Comparison of ENCODE assay signal across 11 cellular contexts in genomic region chr11:69912911-69913451, GRCh38.
A peak's percentile ranks its signal among the peaks of the same experiment; 100 is the strongest.
DNase-seq lines count a peak whose midpoint lies in the region; ATAC-seq and TF ChIP-seq lines count a peak whose summit lies in the region.
"Had no signal": no experiment of that assay in that cellular context is flagged by ENCODE, and none has a peak within 500 bp of the region (broad histone marks: within the 10 kb centered on the region; RNA-seq: fewer than 3 reads in every experiment).

No MANE protein-coding gene starts in this region.

- peak; percentile 47 for DNase-seq in cardiac septum (ENCODE audit: low spot score)
- DNase-seq in Right ventricle myocardium inferior (ENCODE audit: missing footprints): no peak
- DNase-seq in left ventricle myocardium inferior: no peak
- no peak for DNase-seq in 8988T
- DNase-seq in stimulated activated CD4-positive, alpha-beta T cell treated with anti-CD3 and anti-CD28 coated beads, Interleukin-2, amount 100 ng/mL, for 48 hours: no peak
- no peak for DNase-seq in NCI-H774 (lab: John Stamatoyannopoulos, UW)
- no peak for DNase-seq in NCI-H2171 treated with DMSO at 0.1 percent for 48 hours (lab: John Stamatoyannopoulos, UW)
- DNase-seq: GF-D8, occipital lobe had no signal

- no peak overlapping the region for H3K27ac ChIP-seq in SU-DHL-6 (ENCODE audit: low read depth, low read length)
- H3K27ac ChIP-seq in left ventricle myocardium inferior (replicated peaks): no peak overlapping the region
- H3K27ac ChIP-seq: dorsolateral prefrontal cortex had no signal

- H3K36me3 ChIP-seq in SU-DHL-6 (ENCODE audit: low read length) (no peaks in the 10 kb centered on the region), left ventricle myocardium inferior (no peaks in the 10 kb centered on the region)

- H3K27me3 ChIP-seq in SU-DHL-6 (ENCODE audit: low read length) (no peaks in the 10 kb centered on the region), left ventricle myocardium inferior (ENCODE audit: low read depth) (peaks cover 36% of the 10 kb centered on the region)

- H3K9me3 ChIP-seq in SU-DHL-6 (ENCODE audit: insufficient read depth, low read length) (no peaks in the 10 kb centered on the region), left ventricle myocardium inferior (replicated peaks) (peaks cover 4% of the 10 kb centered on the region)

- TF ChIP-seq CTCF in SU-DHL-6 (IDR thresholded peaks at IDR 0.05; ENCODE audit: insufficient read depth, low read length, poor library complexity, severe bottlenecking): peak; percentile 38
- peak; percentile 27 for TF ChIP-seq CTCF in left ventricle myocardium inferior (IDR thresholded peaks at IDR 0.05; ENCODE audit: borderline replicate concordance)

- H3K4me1 ChIP-seq in left ventricle myocardium inferior: peaks cover 35% of the 10 kb centered on the region

- H3K9ac ChIP-seq in SU-DHL-6 (ENCODE audit: low read length): no peak overlapping the region

- no peak overlapping the region for H2AFZ ChIP-seq in SU-DHL-6 (ENCODE audit: low read depth, low read length, severe bottlenecking)

- ATAC-seq in Right ventricle myocardium inferior: no peak

- H3K4me3 ChIP-seq in SU-DHL-6 (ENCODE audit: insufficient read depth, low read length, poor library complexity, severe bottlenecking): no peak overlapping the region
- H3K4me3 ChIP-seq in left ventricle myocardium inferior: no peak overlapping the region
- H3K4me3 ChIP-seq: dorsolateral prefrontal cortex had no signal

- H3K4me2 ChIP-seq in SU-DHL-6 (ENCODE audit: low read depth, low read length, poor library complexity, severe bottlenecking): no peak overlapping the region

- no peaks in the 10 kb centered on the region for H4K20me1 ChIP-seq in SU-DHL-6 (ENCODE audit: low read depth, low read length)

- no peaks in the 10 kb centered on the region for H3K9me2 ChIP-seq in SU-DHL-6 (replicated peaks; ENCODE audit: insufficient read depth, low read length)

- H3K79me2 ChIP-seq in SU-DHL-6 (ENCODE audit: insufficient read depth, low read length): no peaks in the 10 kb centered on the region

- intact Hi-C loops in cardiac septum (cut with DNase I) (loop anchor here (10.0 kb wide), 2 partner anchors 202 to 228 kb away; no protein-coding TSS in a partner anchor), Right ventricle myocardium inferior (cut with DNase I) (no loop called here), left ventricle myocardium inferior (cut with micrococcal nuclease) (no loop called here)

- H3F3A ChIP-seq in SU-DHL-6 (ENCODE audit: insufficient read depth): no peaks in the 10 kb centered on the region
